8 cellular contexts compared by ENCODE assay signal in genomic region chr12:98397323-98398105, GRCh38.
DNase-seq lines count a peak whose midpoint lies in the region; ATAC-seq and TF ChIP-seq lines count a peak whose summit lies in the region.

No MANE protein-coding gene starts in this region.

- H3K4me2 ChIP-seq in neural cell (ENCODE audit: low read length), result peak overlapping the region; percentile 42

- TF ChIP-seq POLR2A in Peyer's patch (IDR thresholded peaks at IDR 0.05), result no peak

- H3K27me3 ChIP-seq in Peyer's patch (no peaks in the 10 kb centered on the region), neural cell (ENCODE audit: insufficient read depth, low read depth, low read length) (no peaks in the 10 kb centered on the region)

- peaks cover 18% of the 10 kb centered on the region for H3K4me1 Mint-ChIP-seq in activated T-helper 17 cell treated with anti-CD3 and anti-CD28 coated beads, Interleukin-2, amount 50 U/mL, for 72 hours
- H3K4me1 Mint-ChIP-seq in stimulated activated naive CD8-positive, alpha-beta T cell treated with anti-CD3 and anti-CD28 coated beads, Interleukin-15, amount 100 ng/mL, for 72 hours, result peaks cover 41% of the 10 kb centered on the region

- H3K9ac ChIP-seq in neural cell (ENCODE audit: low read length), result peak overlapping the region; percentile 18

- H3K27ac ChIP-seq in Peyer's patch, result no peak overlapping the region
- H3K27ac ChIP-seq in neural cell (ENCODE audit: low read length), result no peak overlapping the region

- H4K20me1 ChIP-seq in neural cell (ENCODE audit: insufficient read depth), result no peaks in the 10 kb centered on the region

- peak overlapping the region; percentile 49 for H2AFZ ChIP-seq in neural cell (ENCODE audit: low read depth, low read length)

- H3K9me2 ChIP-seq in neural cell (ENCODE audit: insufficient read depth, low read length), result no peaks in the 10 kb centered on the region

- DNase-seq in Daoy (ENCODE audit: low read depth) (peak; percentile 84), KG1 (lab: John Stamatoyannopoulos, UW) (peak; percentile 70), Peyer's patch (peak; percentile 75 to 92 (median 85)), fibroblast of the conjunctiva (ENCODE audit: low read depth) (peak; percentile 65)
- DNase-seq in stimulated activated naive CD8-positive, alpha-beta T cell treated with anti-CD3 and anti-CD28 coated beads, Interleukin-15, amount 100 ng/mL, for 72 hours, result peak; percentile 77 to 81

- no peaks in the 10 kb centered on the region for H3K36me3 Mint-ChIP-seq in activated T-helper 17 cell treated with anti-CD3 and anti-CD28 coated beads, Interleukin-2, amount 50 U/mL, for 72 hours (ENCODE audit: low read depth)

- H3F3A ChIP-seq in neural cell (ENCODE audit: insufficient read depth, low read length, poor library complexity, severe bottlenecking), result no peaks in the 10 kb centered on the region

- no peaks in the 10 kb centered on the region for H3K79me2 ChIP-seq in neural cell (replicated peaks; ENCODE audit: insufficient read depth, low read length)

- TF ChIP-seq RAD21 in neural cell (conservative IDR thresholded peaks at IDR 0.05), result peak; percentile 96

- TF ChIP-seq CTCF in Peyer's patch (IDR thresholded peaks at IDR 0.05), result peak; percentile 76 to 92 (median 90)
- TF ChIP-seq CTCF in neural cell (IDR thresholded peaks at IDR 0.05; ENCODE audit: poor library complexity, severe bottlenecking), result peak; percentile 96

- H3K36me3 ChIP-seq in Peyer's patch (no peaks in the 10 kb centered on the region), neural cell (ENCODE audit: insufficient read depth, low read length) (no peaks in the 10 kb centered on the region)

- peak; percentile 84 for ATAC-seq in GM21825 (IDR thresholded peaks at IDR 0.05; ENCODE audit: unreplicated experiment)
- peak; percentile 91 for ATAC-seq in activated T-helper 17 cell treated with anti-CD3 and anti-CD28 coated beads, Interleukin-2, amount 50 U/mL, for 72 hours (replicated peaks)
- ATAC-seq in stimulated activated naive CD8-positive, alpha-beta T cell treated with anti-CD3 and anti-CD28 coated beads, Interleukin-15, amount 100 ng/mL, for 72 hours, result peak; percentile 85

- TF ChIP-seq EP300 in neural cell (conservative IDR thresholded peaks at IDR 0.05; ENCODE audit: poor library complexity, severe bottlenecking), result no peak

- no peaks in the 10 kb centered on the region for H3K9me3 Mint-ChIP-seq in activated T-helper 17 cell treated with anti-CD3 and anti-CD28 coated beads, Interleukin-2, amount 50 U/mL, for 72 hours
- no peaks in the 10 kb centered on the region for H3K9me3 Mint-ChIP-seq in stimulated activated naive CD8-positive, alpha-beta T cell treated with anti-CD3 and anti-CD28 coated beads, Interleukin-15, amount 100 ng/mL, for 72 hours

- H3K27me3 Mint-ChIP-seq in activated T-helper 17 cell treated with anti-CD3 and anti-CD28 coated beads, Interleukin-2, amount 50 U/mL, for 72 hours, result no peaks in the 10 kb centered on the region
- no peaks in the 10 kb centered on the region for H3K27me3 Mint-ChIP-seq in stimulated activated naive CD8-positive, alpha-beta T cell treated with anti-CD3 and anti-CD28 coated beads, Interleukin-15, amount 100 ng/mL, for 72 hours

- no peaks in the 10 kb centered on the region for H3K9me3 ChIP-seq in Peyer's patch
- H3K9me3 ChIP-seq in neural cell (ENCODE audit: low read length), result no peaks in the 10 kb centered on the region

- peaks cover 0 to 2% (median 0%) of the 10 kb centered on the region in 4 donors for H3K4me1 ChIP-seq in Peyer's patch

- H3K4me3 Mint-ChIP-seq in activated T-helper 17 cell treated with anti-CD3 and anti-CD28 coated beads, Interleukin-2, amount 50 U/mL, for 72 hours, result peak overlapping the region; percentile 78
- peak overlapping the region; percentile 82 to 84 for H3K4me3 Mint-ChIP-seq in stimulated activated naive CD8-positive, alpha-beta T cell treated with anti-CD3 and anti-CD28 coated beads, Interleukin-15, amount 100 ng/mL, for 72 hours

- peak overlapping the region; percentile 62 for H3K27ac Mint-ChIP-seq in activated T-helper 17 cell treated with anti-CD3 and anti-CD28 coated beads, Interleukin-2, amount 50 U/mL, for 72 hours
- H3K27ac Mint-ChIP-seq in stimulated activated naive CD8-positive, alpha-beta T cell treated with anti-CD3 and anti-CD28 coated beads, Interleukin-15, amount 100 ng/mL, for 72 hours, result peak overlapping the region; percentile 35 to 49

- H3K4me3 ChIP-seq in Peyer's patch (peak overlapping the region; percentile 30 to 52 (median 42)), neural cell (ENCODE audit: low read length) (peak overlapping the region; percentile 61)

TF ChIP-seq in neural cell, 6 proteins besides CTCF, POLR2A, EP300 and RAD21:
- TF ChIP-seq SMC3 (conservative IDR thresholded peaks at IDR 0.05; ENCODE audit: poor library complexity), result peak; percentile 96
- TF ChIP-seq REST (IDR thresholded peaks at IDR 0.05; ENCODE audit: borderline replicate concordance), result no peak
- TF ChIP-seq EZH2 (IDR thresholded peaks at IDR 0.05; ENCODE audit: borderline replicate concordance, insufficient read depth, low read length, poor library complexity, severe bottlenecking), result no peak
- TF ChIP-seq TAF1 (IDR thresholded peaks at IDR 0.05; ENCODE audit: low read depth), result no peak
- no peak for TF ChIP-seq POLR2AphosphoS5 (IDR thresholded peaks at IDR 0.05)
TF ChIP-seq in neural cell: peak in this region for 1.
